Comparison of ENCODE assay signal across 1 cellular context in genomic region chr5:67806647-67807046, GRCh38.
TF ChIP-seq lines count a peak whose summit lies in the region.

No MANE protein-coding gene starts in this region.

TF ChIP-seq in H1, 55 proteins besides CTCF, POLR2A, EP300 and RAD21:
- no peak for TF ChIP-seq CHD1 (IDR thresholded peaks at IDR 0.05; ENCODE audit: low read depth, low read length)
- TF ChIP-seq ZNF274 (IDR thresholded peaks at IDR 0.05; ENCODE audit: borderline replicate concordance, extremely low read depth, low read length), result no peak
- TF ChIP-seq SIRT6 (IDR thresholded peaks at IDR 0.05; ENCODE audit: low read length), result no peak
- no peak for TF ChIP-seq SUZ12 (IDR thresholded peaks at IDR 0.05; ENCODE audit: low read length)
- no peak for TF ChIP-seq KDM4A (IDR thresholded peaks at IDR 0.05; ENCODE audit: low read depth, low read length, severe bottlenecking)
- TF ChIP-seq BACH1 (IDR thresholded peaks at IDR 0.05; ENCODE audit: low read length), result no peak
- TF ChIP-seq EGR1 (IDR thresholded peaks at IDR 0.05; ENCODE audit: borderline replicate concordance, low read depth, low read length), result no peak
- no peak for TF ChIP-seq TBP (IDR thresholded peaks at IDR 0.05; ENCODE audit: low read depth, low read length)
- no peak for TF ChIP-seq JUN (IDR thresholded peaks at IDR 0.05; ENCODE audit: low read depth, low read length)
- TF ChIP-seq CHD7 (IDR thresholded peaks at IDR 0.05; ENCODE audit: insufficient replicate concordance, low read length), result no peak
- no peak for TF ChIP-seq USF2 (IDR thresholded peaks at IDR 0.05; ENCODE audit: low read length)
- TF ChIP-seq GABPA (IDR thresholded peaks at IDR 0.05; ENCODE audit: borderline replicate concordance, insufficient read depth, low read length), result no peak
- no peak for TF ChIP-seq BCL11A (IDR thresholded peaks at IDR 0.05; ENCODE audit: low read depth in 2 of 2, low read length in 2 of 2)
TF ChIP-seq in H1: peak in this region for 0.
